ENCODE assay signal across 11 cellular contexts in the genomic region with DNA sequence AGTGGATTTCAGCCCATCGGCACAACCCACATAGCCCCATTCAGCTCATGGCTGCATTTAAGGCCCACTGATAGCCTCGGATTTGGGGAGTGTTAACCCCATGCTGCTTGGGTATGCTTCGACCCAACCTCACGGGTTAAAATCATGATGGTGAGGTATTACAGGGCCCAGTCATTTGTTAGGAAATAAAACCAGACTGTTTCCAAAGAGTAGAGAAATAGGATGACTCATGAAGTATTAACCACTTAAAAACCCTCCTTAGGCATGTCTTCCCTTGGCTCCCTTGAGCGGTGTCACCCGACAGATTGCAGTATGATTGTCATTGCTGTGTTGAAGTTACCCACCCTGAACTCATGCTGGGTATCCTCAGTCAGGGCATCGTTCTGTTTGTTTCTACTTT.
A peak's percentile ranks its signal among the peaks of the same experiment; 100 is the strongest.
DNase-seq lines count a peak whose midpoint lies in the region; ATAC-seq and TF ChIP-seq lines count a peak whose summit lies in the region.
"Had no signal": no experiment of that assay in that cellular context is flagged by ENCODE, and none has a peak within 500 bp of the region (broad histone marks: within the 10 kb centered on the region; RNA-seq: fewer than 3 reads in every experiment).

No MANE protein-coding gene starts in this region.

- TF ChIP-seq CTCF in HL-60 (IDR thresholded peaks at IDR 0.05; ENCODE audit: insufficient read depth, low read length) (no peak), thoracic aorta (IDR thresholded peaks at IDR 0.05) (no peak), MM.1S (IDR thresholded peaks at IDR 0.05; ENCODE audit: low read length) (no peak)

- peaks cover 12% of the 10 kb centered on the region for H3F3A ChIP-seq in MM.1S (ENCODE audit: insufficient read depth, low read length)

- ATAC-seq in thoracic aorta (ENCODE audit: insufficient number of reproducible peaks, low FRiP score, low read depth) (peak; percentile 55), GM18873 (IDR thresholded peaks at IDR 0.05; ENCODE audit: low FRiP score, unreplicated experiment) (no peak), HG03159 (IDR thresholded peaks at IDR 0.05; ENCODE audit: unreplicated experiment) (no peak)
- ATAC-seq: right lobe of liver; stimulated activated naive B cell treated with anti-CD40 and anti-IgM and Interleukin-4, amounts not matched to agents 10 μg/mL and 1 μg/mL and 100 μg/mL, for 72 hours had no signal

- DNase-seq in HL-60 (ENCODE audit: low read depth in 1 of 2, low spot score in 1 of 2) (peak; percentile 47 to 77), T1000 (lab: John Stamatoyannopoulos, UW) (peak; percentile 31), iris pigment epithelial cell (ENCODE audit: low read depth) (peak; percentile 88), thoracic aorta (ENCODE audit: low spot score) (no peak), GM19240 (ENCODE audit: insufficient read length, low spot score) (no peak), MM.1S (no peak)
- DNase-seq: NCI-H1092; right lobe of liver; stimulated activated naive B cell treated with anti-CD40 and anti-IgM and Interleukin-4, amounts not matched to agents 10 μg/mL and 1 μg/mL and 100 μg/mL, for 72 hours had no signal

- no peak overlapping the region for H2AFZ ChIP-seq in MM.1S (ENCODE audit: low read length)

- no peaks in the 10 kb centered on the region for H3K79me2 ChIP-seq in MM.1S (ENCODE audit: low read length)

- H3K9me3 ChIP-seq in thoracic aorta (no peaks in the 10 kb centered on the region), MM.1S (replicated peaks; ENCODE audit: insufficient read depth, low read length) (no peaks in the 10 kb centered on the region)
- H3K9me3 ChIP-seq: right lobe of liver had no signal

- no peaks in the 10 kb centered on the region for H3K9me2 ChIP-seq in MM.1S (replicated peaks; ENCODE audit: insufficient read depth, low read length)

- no peaks in the 10 kb centered on the region for H4K20me1 ChIP-seq in MM.1S (ENCODE audit: insufficient read depth, low read length)

- H3K27ac ChIP-seq in HL-60 (replicated peaks) (peak overlapping the region; percentile 9; the same call in 1 of the 2 replicates), thoracic aorta (peak overlapping the region; percentile 49 to 54), MM.1S (ENCODE audit: low read length) (no peak overlapping the region)
- H3K27ac ChIP-seq: right lobe of liver had no signal

- H3K4me3 ChIP-seq in HL-60 (replicated peaks; ENCODE audit: insufficient read depth, low read length) (no peak overlapping the region), thoracic aorta (no peak overlapping the region), MM.1S (ENCODE audit: low read length) (no peak overlapping the region)
- H3K4me3 ChIP-seq: right lobe of liver had no signal

- no peaks in the 10 kb centered on the region for H3K36me3 ChIP-seq in thoracic aorta
- H3K36me3 ChIP-seq in MM.1S (replicated peaks; ENCODE audit: insufficient read depth, low read length), result no peaks in the 10 kb centered on the region
- H3K36me3 ChIP-seq: right lobe of liver had no signal

- H3K9ac ChIP-seq in MM.1S (ENCODE audit: low read length), result no peak overlapping the region

- H3K4me2 ChIP-seq in MM.1S (ENCODE audit: low read depth, low read length), result no peak overlapping the region

- H3K4me1 ChIP-seq in thoracic aorta (ENCODE audit: control insufficient read depth in 1 of 2, low read depth in 2 of 2) (peaks cover 65 to 99% of the 10 kb centered on the region in 2 donors), MM.1S (ENCODE audit: low read length) (peaks cover 16% of the 10 kb centered on the region)
- H3K4me1 ChIP-seq: right lobe of liver had no signal

- H3K27me3 ChIP-seq in HL-60 (ENCODE audit: insufficient read depth, poor library complexity, severe bottlenecking), result no peaks in the 10 kb centered on the region
- no peaks in the 10 kb centered on the region for H3K27me3 ChIP-seq in thoracic aorta (replicated peaks; ENCODE audit: insufficient read depth)
- no peaks in the 10 kb centered on the region for H3K27me3 ChIP-seq in MM.1S (replicated peaks; ENCODE audit: insufficient read depth, low read length)
- H3K27me3 ChIP-seq: right lobe of liver had no signal

Comparison
In these comparisons a context has a peak if more than half of its experiments do, and no peak if none do; other contexts are left out.
1. DNase-seq: peak in HL-60 (2 of 2), T1000 (single experiment) and iris pigment epithelial cell (single experiment); none in thoracic aorta (single experiment), GM19240 (single experiment) and MM.1S (single experiment).